In the genomic region with DNA sequence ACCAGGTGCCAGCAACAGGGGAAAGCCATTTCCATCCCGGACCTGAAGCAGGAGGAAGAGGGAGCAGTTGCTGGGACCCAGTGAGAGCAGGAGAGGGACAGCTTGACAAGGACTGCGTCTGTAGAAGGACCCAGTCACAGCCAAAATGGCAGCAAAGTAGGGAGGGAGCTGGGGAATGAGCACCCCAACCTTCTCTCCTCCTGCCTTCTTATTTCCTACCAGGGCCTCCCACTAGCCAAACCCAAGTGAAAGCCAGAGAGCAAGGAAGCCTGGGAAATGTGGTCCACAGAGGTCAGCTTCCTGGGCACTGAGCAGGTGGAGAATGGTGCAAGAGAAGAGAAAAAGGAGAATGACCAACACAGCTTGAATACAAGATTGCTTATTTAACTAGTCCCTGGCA, we compare ENCODE assay signal across 21 cellular contexts. TPM values are rescaled to one million over a fixed set of nuclear protein-coding genes. Genes with fewer than 3 reads are reported as not detected.
A peak's percentile ranks its signal among the peaks of the same experiment; 100 is the strongest.
DNase-seq lines count a peak whose midpoint lies in the region; ATAC-seq, FAIRE-seq and TF ChIP-seq lines count a peak whose summit lies in the region.
"Had no signal": no experiment of that assay in that cellular context is flagged by ENCODE, and none has a peak within 500 bp of the region (broad histone marks: within the 10 kb centered on the region; RNA-seq: fewer than 3 reads in every experiment).

No MANE protein-coding gene starts in this region.

- H2BK120ac ChIP-seq in H1 (replicated peaks; ENCODE audit: low read depth, low read length), result no peak overlapping the region

- DNase-seq in WTC11 (ENCODE audit: low spot score) (no peak), H1 (ENCODE audit: low read depth in 1 of 2, low spot score in 2 of 2) (no peak), neural progenitor cell (ENCODE audit: low spot score) (no peak), tibial nerve (ENCODE audit: low spot score in 2 of 2) (no peak), activated gamma-delta T cell (lab: John Stamatoyannopoulos, UW) (no peak)
- DNase-seq in activated naive CD4-positive, alpha-beta T cell (lab: John Stamatoyannopoulos, UW), result no peak
- DNase-seq: C1 segment of cervical spinal cord; Calu3; CD4-positive, alpha-beta memory T cell; COR-L47; DMS53; DMS79 treated with DMSO at 0.1 percent for 48 hours; GF-D8; H9; HFFc6 had no signal

- H3K9ac ChIP-seq in H1 (replicated peaks in 1 of 4; ENCODE audit: extremely low read depth in 1 of 4, low read depth in 3 of 4, low read length in 3 of 4) (no peak overlapping the region), neural progenitor cell (no peak overlapping the region)

- WGBS in H1 (ENCODE audit: extremely low coverage in 1 of 2, insufficient coverage in 1 of 2, insufficient read length in 1 of 2, insufficient replicate concordance in 2 of 2, low coverage in 1 of 2, low lambda C conversion rate in 2 of 2, missing lambda C conversion rate in 1 of 2), 2 experiments, result 40% methylated on average over 2 of the region's 2 CpGs; no CpG with 5 or more reads in 1 of the 2 experiments
- whole genome bisulfite sequencing in tibial nerve, 2 donors, result 75 to 80% methylated on average over 2 of the region's 2 CpGs

- H2AK5ac ChIP-seq in H1 (ENCODE audit: low read depth, low read length), result 0 out of 2 replicates have a peak overlapping the region, but pooled peaks have one; percentile 28

- H3K4me2 ChIP-seq in H1 (ENCODE audit: insufficient read depth in 1 of 2, low read depth in 2 of 2, low read length in 2 of 2) (no peak overlapping the region), neural progenitor cell (no peak overlapping the region)

- H2BK15ac ChIP-seq in H1 (ENCODE audit: low read length), result no peak overlapping the region

- CTCF ChIA-PET in HEK293 (lab: Yijun Ruan, JAX) (interaction anchor here (1.4 to 10.0 kb wide), 3 partner anchors 243 to 272 kb away, joined by 4 to 105 read pairs (median 6); no protein-coding TSS in a partner anchor), WTC11 (lab: Charles Lee) (interaction anchor here (0.8 to 1.6 kb wide), 2 partner anchors 135 to 270 kb away, joined by 3 to 6 read pairs; no protein-coding TSS in a partner anchor), H1 (lab: Charles Lee; ENCODE audit: partially characterized antibody) (interaction anchor here (0.6 to 4.2 kb wide), 9 partner anchors 8 to 613 kb away, joined by 3 to 24 read pairs (median 3); no protein-coding TSS in a partner anchor)

- H3K27ac ChIP-seq in HEK293 (ENCODE audit: extremely low read depth, low read depth, low read length) (no peak overlapping the region), H1 (ENCODE audit: low read depth, low read length) (no peak overlapping the region), neural progenitor cell (no peak overlapping the region), tibial nerve (no peak overlapping the region)

- no peaks in the 10 kb centered on the region for H3K36me3 Mint-ChIP-seq in WTC11
- H3K36me3 Mint-ChIP-seq in neural progenitor cell, result no peaks in the 10 kb centered on the region
- H3K36me3 Mint-ChIP-seq: CD4-positive, alpha-beta memory T cell had no signal

- H3K36me3 ChIP-seq in HEK293 (ENCODE audit: control insufficient read depth in 2 of 2, insufficient read depth in 1 of 2, low read length in 2 of 2) (no peaks in the 10 kb centered on the region), H1 (ENCODE audit: control insufficient read depth in 2 of 4, insufficient read depth in 4 of 4, low read length in 3 of 4) (no peaks in the 10 kb centered on the region), neural progenitor cell (no peaks in the 10 kb centered on the region), tibial nerve (no peaks in the 10 kb centered on the region)

- TF ChIP-seq RAD21 in H1 (IDR thresholded peaks at IDR 0.05 in 1 of 2, conservative IDR thresholded peaks at IDR 0.05 in 1 of 2; ENCODE audit: low read depth in 2 of 2, low read length in 2 of 2), result no peak

- peaks cover 4% of the 10 kb centered on the region for H3F3A ChIP-seq in neural progenitor cell (ENCODE audit: low read depth)

- H3K4me3 Mint-ChIP-seq in WTC11 (no peak overlapping the region), neural progenitor cell (no peak overlapping the region)
- H3K4me3 Mint-ChIP-seq: CD4-positive, alpha-beta memory T cell; HFFc6 had no signal

- no peak for TF ChIP-seq EP300 in H1 (IDR thresholded peaks at IDR 0.05; ENCODE audit: borderline replicate concordance in 1 of 2, low read depth in 2 of 2, low read length in 2 of 2)
- TF ChIP-seq EP300 in tibial nerve (IDR thresholded peaks at IDR 0.05), result no peak

- H3K27ac Mint-ChIP-seq in WTC11 (no peak overlapping the region), neural progenitor cell (no peak overlapping the region)
- H3K27ac Mint-ChIP-seq: CD4-positive, alpha-beta memory T cell; HFFc6 had no signal

- no peaks in the 10 kb centered on the region; a peak in 3 of 7 replicates for H3K27me3 ChIP-seq in H1 (replicated peaks in 1 of 4; ENCODE audit: control insufficient read depth in 3 of 4, extremely low read depth in 1 of 4, insufficient read depth in 3 of 4, low read length in 3 of 4)
- peaks cover 18% of the 10 kb centered on the region for H3K27me3 ChIP-seq in neural progenitor cell
- peaks cover 0 to 49% of the 10 kb centered on the region in 2 donors for H3K27me3 ChIP-seq in tibial nerve

- peak overlapping the region; percentile 18; the same call in 1 of the 2 replicates for H2BK12ac ChIP-seq in H1 (ENCODE audit: low read depth, low read length)

- H4K5ac ChIP-seq in H1 (ENCODE audit: insufficient read length, low read depth, low read length), result no peak overlapping the region

- no peaks in the 10 kb centered on the region for H3K9me3 Mint-ChIP-seq in WTC11
- H3K9me3 Mint-ChIP-seq in neural progenitor cell, result no peaks in the 10 kb centered on the region
- H3K9me3 Mint-ChIP-seq: CD4-positive, alpha-beta memory T cell; H9; HFFc6 had no signal

- no peak for FAIRE-seq in H1 (lab: Jason Lieb, UNC)
- FAIRE-seq: GM12891, GM18507 had no signal

- TF ChIP-seq POLR2A in H1 (IDR thresholded peaks at IDR 0.05; ENCODE audit: control extremely low read depth in 1 of 2, low read depth in 2 of 2, low read length in 2 of 2) (no peak), tibial nerve (IDR thresholded peaks at IDR 0.05) (no peak)

- no peak overlapping the region for H3K14ac ChIP-seq in H1 (ENCODE audit: insufficient read length)

- no peak overlapping the region for H3K4ac ChIP-seq in H1 (replicated peaks; ENCODE audit: insufficient read length, low read depth, low read length)

- H3K56ac ChIP-seq in H1 (replicated peaks; ENCODE audit: insufficient read length, low read depth, low read length), result no peak overlapping the region

- no peak overlapping the region for H3K23ac ChIP-seq in H1 (ENCODE audit: insufficient read length)

- ATAC-seq in WTC11, result peak; percentile 9; the same call in 1 of the 2 replicates
- ATAC-seq: HCT116 had no signal

- H3K27me3 Mint-ChIP-seq in WTC11 (ENCODE audit: low read depth) (peaks cover 39% of the 10 kb centered on the region), neural progenitor cell (ENCODE audit: insufficient read depth, low read depth) (peaks cover 17% of the 10 kb centered on the region)

- no peak overlapping the region for H2BK5ac ChIP-seq in H1 (ENCODE audit: low read depth, low read length)

- H2BK20ac ChIP-seq in H1 (ENCODE audit: low read length), result peak overlapping the region; percentile 69

- H4K91ac ChIP-seq in H1 (replicated peaks; ENCODE audit: insufficient read length, low read length), result no peak overlapping the region

- H3K23me2 ChIP-seq in H1 (ENCODE audit: low read depth, low read length), result no peaks in the 10 kb centered on the region; the same call in 1 of the 2 replicates

- H2AFZ ChIP-seq in H1 (ENCODE audit: low read length), result peak overlapping the region; percentile 55; the same call in 1 of the 2 replicates
- H2AFZ ChIP-seq in neural progenitor cell (replicated peaks), result peak overlapping the region; percentile 65

- H3K18ac ChIP-seq in H1 (ENCODE audit: extremely low read depth, low read length), result peak overlapping the region; percentile 78; the same call in 1 of the 2 replicates

- H4K20me1 ChIP-seq in H1 (replicated peaks in 1 of 2; ENCODE audit: control insufficient read depth in 1 of 2, insufficient read depth in 2 of 2, low read length in 2 of 2) (no peaks in the 10 kb centered on the region), neural progenitor cell (ENCODE audit: low read depth) (no peaks in the 10 kb centered on the region)

- H4K8ac ChIP-seq in H1 (ENCODE audit: extremely low read depth, insufficient read depth, low read length), result no peak overlapping the region

- H3K4me3 ChIP-seq in HEK293 (ENCODE audit: low read depth, low read length) (no peak overlapping the region), H1 (ENCODE audit: extremely low read depth in 1 of 4, insufficient read depth in 2 of 4, low read depth in 3 of 4, low read length in 4 of 4) (no peak overlapping the region), neural progenitor cell (no peak overlapping the region), tibial nerve (no peak overlapping the region)

- peaks cover 10% of the 10 kb centered on the region for H3K4me1 ChIP-seq in HEK293 (ENCODE audit: control insufficient read depth, insufficient read depth, low read length)
- H3K4me1 ChIP-seq in H1 (replicated peaks in 1 of 4; ENCODE audit: control insufficient read depth in 3 of 4, insufficient read depth in 4 of 4, low read length in 3 of 4), result peaks cover 0 to 16% (median 6%) of the 10 kb centered on the region in 4 experiments; a peak in 4 of 7 replicates
- peaks cover 11% of the 10 kb centered on the region for H3K4me1 ChIP-seq in neural progenitor cell
- peaks cover 0 to 8% (median 0%) of the 10 kb centered on the region in 4 donors for H3K4me1 ChIP-seq in tibial nerve

- POLR2A ChIA-PET in HEK293 (lab: Yijun Ruan, JAX), result no interaction called here
- POLR2A ChIA-PET in WTC11 (lab: Charles Lee), result no interaction called here
- POLR2A ChIA-PET in H1 (lab: Charles Lee; ENCODE audit: partially characterized antibody), result interaction anchor here (1.1 to 1.5 kb wide), 2 partner anchors 9 to 108 kb away, joined by 3 to 5 read pairs; no protein-coding TSS in a partner anchor

- TF ChIP-seq CTCF in HEK293 (tag by site-specific recombination; IDR thresholded peaks at IDR 0.05) (no peak), WTC11 (IDR thresholded peaks at IDR 0.05) (no peak), H1 (IDR thresholded peaks at IDR 0.05; ENCODE audit: control extremely low read depth in 1 of 3, insufficient read depth in 1 of 3, low read depth in 1 of 3, low read length in 3 of 3) (no peak), neural progenitor cell (IDR thresholded peaks at IDR 0.05) (no peak), tibial nerve (IDR thresholded peaks at IDR 0.05) (no peak)

- H3K79me2 ChIP-seq in H1 (ENCODE audit: control insufficient read depth in 1 of 2, insufficient read depth in 2 of 2, low read length in 2 of 2), result no peaks in the 10 kb centered on the region
- H3K79me2 ChIP-seq in neural progenitor cell (ENCODE audit: low read depth), result no peaks in the 10 kb centered on the region

- H3K9me3 ChIP-seq in HEK293 (ENCODE audit: control insufficient read depth, insufficient read depth, low read depth, low read length), result no peaks in the 10 kb centered on the region
- no peaks in the 10 kb centered on the region for H3K9me3 ChIP-seq in H1 (ENCODE audit: insufficient read depth in 2 of 2, low read depth in 1 of 2, low read length in 1 of 2)
- no peaks in the 10 kb centered on the region for H3K9me3 ChIP-seq in neural progenitor cell (ENCODE audit: low read depth)
- no peaks in the 10 kb centered on the region for H3K9me3 ChIP-seq in tibial nerve

- H3K79me1 ChIP-seq in H1 (ENCODE audit: low read depth, low read length), result no peaks in the 10 kb centered on the region

- peaks cover 33% of the 10 kb centered on the region for H3K4me1 Mint-ChIP-seq in WTC11
- peaks cover 22% of the 10 kb centered on the region for H3K4me1 Mint-ChIP-seq in neural progenitor cell

RNA-seq across cellular contexts. Expression of a gene that starts 5.1 kb away (rescaled TPM):
- total RNA-seq in WTC11 (2021) (5.9 to 6.9 TPM (median 6.3 TPM) in 3 replicates), neural progenitor cell (ENCODE audit: low replicate concordance) (2.1 and 2.5 TPM in 2 replicates), tibial nerve (under 1 TPM in 3 of 4 donors, not detected in 1; under 0.01 to 0.30 (median 0.21) TPM)
- 4.8 and 6.5 TPM in 2 replicates for total RNA-seq in H1 (2021; fragmentation: NEBNext Ultra II Directional; extraction: Animal tissue kit (Norgen Biotek cat#: 25700))
- polyA plus RNA-seq in H1 (2011; rRNA removed), result 1.8 and 2.7 TPM in 2 replicates
- 2.0 TPM for polyA plus RNA-seq in H1 (2011; cell fraction: cytosol; rRNA removed)
- polyA plus RNA-seq in H1 (2011; cell fraction: nucleus; rRNA removed), result 4.0 TPM
- 3.9 to 4.3 TPM (median 4.1 TPM) in 4 replicates for polyA plus RNA-seq in H1 (2012, experiment 1 of 2)
- polyA plus RNA-seq in H1 (2012, experiment 2 of 2), result 1.4 TPM
- polyA plus RNA-seq in H1 (2013, experiment 1 of 2), result 2.7 TPM
- 2.2 TPM for polyA plus RNA-seq in H1 (2013, experiment 2 of 2)
- 2.3 and 2.6 TPM in 2 replicates for polyA minus RNA-seq in H1 (2011; rRNA and poly(A)+ RNA removed)
- polyA minus RNA-seq in H1 (2011; cell fraction: cytosol; rRNA and poly(A)+ RNA removed), result 2.6 TPM
- polyA minus RNA-seq in H1 (2011; cell fraction: nucleus; rRNA and poly(A)+ RNA removed), result 5.4 TPM
- total RNA-seq: A172; Calu3; CD4-positive, alpha-beta memory T cell; HFFc6 had no signal
- polyA plus RNA-seq: BJ; CD4-positive, alpha-beta memory T cell had no signal
